In genomic region chr9:105375323-105375722, GRCh38 we compare ENCODE assay signal across 6 cellular contexts.
"Had no signal": no experiment of that assay in that cellular context is flagged by ENCODE, and none has a peak within 500 bp of the region (broad histone marks: within the 10 kb centered on the region; RNA-seq: fewer than 3 reads in every experiment).

No MANE protein-coding gene starts in this region.

- H3K4me2 ChIP-seq: KMS-11 had no signal

- DNase-seq: IMR-90, KBM-7, KG1 had no signal

- H3K27ac ChIP-seq: HL-60, KMS-11 had no signal

- H3K9ac ChIP-seq: KMS-11 had no signal

- FAIRE-seq: HTR-8/SVneo had no signal
